ENCODE assay signal across 11 cellular contexts in genomic region chr1:33341190-33341589, GRCh38. TPM values are rescaled to one million over a fixed set of nuclear protein-coding genes. Genes with fewer than 3 reads are reported as not detected.
DNase-seq lines count a peak whose midpoint lies in the region; ATAC-seq and TF ChIP-seq lines count a peak whose summit lies in the region.
"Had no signal": no experiment of that assay in that cellular context is flagged by ENCODE, and none has a peak within 500 bp of the region (broad histone marks: within the 10 kb centered on the region; RNA-seq: fewer than 3 reads in every experiment).

No MANE protein-coding gene starts in this region.

- H3K27me3 ChIP-seq in cardiac muscle cell = no peaks in the 10 kb centered on the region
- H3K27me3 ChIP-seq: ovary had no signal

- ATAC-seq in Right ventricle myocardium inferior = no peak

- no peak for TF ChIP-seq CTCF in cardiac muscle cell (IDR thresholded peaks at IDR 0.05; ENCODE audit: low read depth, low read length)
- TF ChIP-seq CTCF in epithelial cell of esophagus (IDR thresholded peaks at IDR 0.05; ENCODE audit: insufficient read depth, low read depth, low read length, missing control alignments) = no peak
- no peak for TF ChIP-seq CTCF in neural crest cell (conservative IDR thresholded peaks at IDR 0.05)
- TF ChIP-seq CTCF in lower leg skin (IDR thresholded peaks at IDR 0.05) = no peak

- H3K36me3 ChIP-seq in cardiac muscle cell = no peaks in the 10 kb centered on the region
- H3K36me3 ChIP-seq in urinary bladder (ENCODE audit: insufficient read depth) = no peaks in the 10 kb centered on the region
- H3K36me3 ChIP-seq: ovary had no signal

- TF ChIP-seq POLR2A in lower leg skin (IDR thresholded peaks at IDR 0.05) = no peak

- peak overlapping the region; percentile 70 for H3K4me3 Mint-ChIP-seq in neural crest cell

- 59% methylated on average over 6 of the region's 6 CpGs for WGBS in urinary bladder
- 69 to 72% methylated on average over 6 of the region's 6 CpGs for WGBS in lower leg skin, 2 donors

- DNase-seq in cardiac muscle cell (ENCODE audit: low read depth in 1 of 2, low spot score in 1 of 2) (no peak), Right ventricle myocardium inferior (ENCODE audit: missing footprints) (no peak), epithelial cell of esophagus (ENCODE audit: low read depth) (peak; percentile 14), neural crest cell (ENCODE audit: low read depth, low spot score) (no peak), NCI-H146 treated with DMSO at 0.1 percent for 48 hours (lab: John Stamatoyannopoulos, UW; ENCODE audit: unreplicated experiment) (no peak), AG08396 (ENCODE audit: low spot score) (no peak), lower leg skin (ENCODE audit: low spot score in 2 of 2) (no peak)
- DNase-seq: activated CD8-positive, alpha-beta memory T cell treated with anti-CD3 and anti-CD28 coated beads for 24 hours; hypothalamus; ovary had no signal

- peaks cover 87% of the 10 kb centered on the region for H3K4me1 Mint-ChIP-seq in neural crest cell

- no peaks in the 10 kb centered on the region for H3K27me3 Mint-ChIP-seq in neural crest cell (ENCODE audit: low read depth)

- H3K4me1 ChIP-seq in cardiac muscle cell (ENCODE audit: low read depth) (peaks cover 64% of the 10 kb centered on the region), urinary bladder (ENCODE audit: insufficient read depth) (peaks cover 3% of the 10 kb centered on the region)

- H3K36me3 Mint-ChIP-seq in neural crest cell (ENCODE audit: low read depth) = peaks cover 6% of the 10 kb centered on the region

- intact Hi-C loops in Right ventricle myocardium inferior (cut with DNase I) = no loop called here
- intact Hi-C loops in lower leg skin (cut with DNase I; ENCODE audit: low total_unique reads) = no loop called here

- H3K9me3 ChIP-seq in cardiac muscle cell (ENCODE audit: low read depth) = no peaks in the 10 kb centered on the region
- H3K9me3 ChIP-seq: ovary had no signal

- H3K4me3 ChIP-seq in cardiac muscle cell (no peak overlapping the region), epithelial cell of esophagus (ENCODE audit: low read length) (no peak overlapping the region), urinary bladder (ENCODE audit: low read depth, low read length) (no peak overlapping the region), lower leg skin (ENCODE audit: low read depth, poor library complexity, severe bottlenecking) (no peak overlapping the region)
- H3K4me3 ChIP-seq: ovary had no signal

- H3K27ac Mint-ChIP-seq in neural crest cell (ENCODE audit: unreplicated experiment) = no peak overlapping the region

- H3K9me3 Mint-ChIP-seq in neural crest cell = no peaks in the 10 kb centered on the region

- peak overlapping the region; percentile 11 for H3K27ac ChIP-seq in cardiac muscle cell
- H3K27ac ChIP-seq in urinary bladder (ENCODE audit: low read depth) = peak overlapping the region; percentile 7
- H3K27ac ChIP-seq: ovary had no signal

RNA-seq across cellular contexts. Expression of gene A3GALT2, which starts 20.3 kb away (rescaled TPM):
- total RNA-seq in cardiac muscle cell (not detected in 2 replicates), Right ventricle myocardium inferior (not detected), neural crest cell (not detected in 2 replicates), urinary bladder (not detected), lower leg skin (not detected)
- polyA plus RNA-seq in cardiac muscle cell (0.57 TPM in 1 of 2 replicates, not detected in the other), urinary bladder (not detected)
- total RNA-seq: ovary had no signal
- polyA plus RNA-seq: ovary had no signal
